Comparison of ENCODE assay signal across 8 cellular contexts in genomic region chr1:200802865-200803512, GRCh38.
DNase-seq lines count a peak whose midpoint lies in the region; ATAC-seq and TF ChIP-seq lines count a peak whose summit lies in the region.

No MANE protein-coding gene starts in this region.

- ATAC-seq in aorta (ENCODE audit: low FRiP score) = peak; percentile 94

- no peaks in the 10 kb centered on the region for H3K27me3 Mint-ChIP-seq in activated naive CD8-positive, alpha-beta T cell treated with anti-CD3 and anti-CD28 coated beads for 36 hours

- H3K4me1 Mint-ChIP-seq in activated naive CD8-positive, alpha-beta T cell treated with anti-CD3 and anti-CD28 coated beads for 36 hours = no peaks in the 10 kb centered on the region

- H3K9me3 ChIP-seq in cardiac muscle cell (ENCODE audit: low read depth) (no peaks in the 10 kb centered on the region), prostate gland (no peaks in the 10 kb centered on the region), aorta (ENCODE audit: control insufficient read depth, low read length) (no peaks in the 10 kb centered on the region)

- H3K4me3 ChIP-seq in H7 (ENCODE audit: insufficient read depth, low read depth, low read length) (no peak overlapping the region), cardiac muscle cell (no peak overlapping the region), prostate gland (no peak overlapping the region), aorta (ENCODE audit: low read length in 2 of 2) (no peak overlapping the region)

- WGBS in prostate gland = 42% methylated on average over 2 of the region's 2 CpGs
- 31 to 38% methylated on average over 2 of the region's 2 CpGs for WGBS in aorta, 2 donors

- no peak overlapping the region for H3K4me3 Mint-ChIP-seq in activated naive CD8-positive, alpha-beta T cell treated with anti-CD3 and anti-CD28 coated beads for 36 hours

- no peak for TF ChIP-seq POLR2A in prostate gland (IDR thresholded peaks at IDR 0.05)

- no peak overlapping the region for H3K27ac ChIP-seq in cardiac muscle cell
- H3K27ac ChIP-seq in prostate gland = no peak overlapping the region
- no peak overlapping the region for H3K27ac ChIP-seq in aorta (ENCODE audit: low read depth in 1 of 2, low read length in 2 of 2)

- H3K36me3 ChIP-seq in H7 (replicated peaks; ENCODE audit: control insufficient read depth, insufficient read depth, low read length) = no peaks in the 10 kb centered on the region
- H3K36me3 ChIP-seq in cardiac muscle cell = peaks cover 3% of the 10 kb centered on the region
- H3K36me3 ChIP-seq in prostate gland = no peaks in the 10 kb centered on the region
- H3K36me3 ChIP-seq in aorta (ENCODE audit: control insufficient read depth in 1 of 2, insufficient read depth in 2 of 2, low read length in 1 of 2) = no peaks in the 10 kb centered on the region

- peak; percentile 95 for TF ChIP-seq CTCF in cardiac muscle cell (IDR thresholded peaks at IDR 0.05; ENCODE audit: low read depth, low read length)
- peak; percentile 75 to 92 (median 88) for TF ChIP-seq CTCF in prostate gland (IDR thresholded peaks at IDR 0.05)

- no peaks in the 10 kb centered on the region for H3K9me3 Mint-ChIP-seq in activated naive CD8-positive, alpha-beta T cell treated with anti-CD3 and anti-CD28 coated beads for 36 hours

- H3K36me3 Mint-ChIP-seq in activated naive CD8-positive, alpha-beta T cell treated with anti-CD3 and anti-CD28 coated beads for 36 hours = no peaks in the 10 kb centered on the region

- no peak overlapping the region for H3K27ac Mint-ChIP-seq in activated naive CD8-positive, alpha-beta T cell treated with anti-CD3 and anti-CD28 coated beads for 36 hours

- intact Hi-C loops in prostate gland (cut with DNase I) (loop anchor here (5.0 kb wide), 3 partner anchors 66 to 181 kb away; partner anchors contain the start of genes CAMSAP2, DDX59 and KIF14), aorta (cut with DNase I) (loop anchor here (1.0 to 5.0 kb wide), 3 partner anchors 136 to 182 kb away; partner anchors contain the start of genes DDX59 (in 2 of the 2) and KIF14 (in 1 of the 2))

- H3K4me1 ChIP-seq in cardiac muscle cell (ENCODE audit: low read depth) (no peaks in the 10 kb centered on the region), prostate gland (replicated peaks) (no peaks in the 10 kb centered on the region), aorta (ENCODE audit: control insufficient read depth in 1 of 2, insufficient read depth in 2 of 2, low read length in 2 of 2) (no peaks in the 10 kb centered on the region)

- H3K27me3 ChIP-seq in H7 (ENCODE audit: control insufficient read depth, insufficient read depth, low read length) = no peaks in the 10 kb centered on the region
- H3K27me3 ChIP-seq in cardiac muscle cell = no peaks in the 10 kb centered on the region
- no peaks in the 10 kb centered on the region for H3K27me3 ChIP-seq in prostate gland (replicated peaks; ENCODE audit: insufficient read depth)
- H3K27me3 ChIP-seq in aorta (ENCODE audit: control insufficient read depth in 1 of 2, insufficient read depth in 2 of 2, low read length in 1 of 2) = no peaks in the 10 kb centered on the region

- peak; percentile 48 for DNase-seq in DMS79 (lab: John Stamatoyannopoulos, UW)
- DNase-seq in H7 = peak; percentile 63
- DNase-seq in NCI-H1092 (lab: John Stamatoyannopoulos, UW) = peak; percentile 58
- DNase-seq in SKM-1 (lab: John Stamatoyannopoulos, UW; ENCODE audit: unreplicated experiment) = peak; percentile 81
- peak; percentile 58 for DNase-seq in activated naive CD8-positive, alpha-beta T cell treated with anti-CD3 and anti-CD28 coated beads for 36 hours
- peak; percentile 87 to 89 for DNase-seq in cardiac muscle cell (ENCODE audit: low read depth in 1 of 2, low spot score in 1 of 2)
- DNase-seq in prostate gland (ENCODE audit: low spot score) = peak; percentile 80
- DNase-seq in aorta = peak; percentile 79 to 83
